8 cellular contexts compared by ENCODE assay signal in genomic region chr12:107903377-107904061, GRCh38.
A peak's percentile ranks its signal among the peaks of the same experiment; 100 is the strongest.
DNase-seq lines count a peak whose midpoint lies in the region; ATAC-seq lines count a peak whose summit lies in the region.

No MANE protein-coding gene starts in this region.

- no peak overlapping the region for H3K27ac Mint-ChIP-seq in CD4-positive, alpha-beta memory T cell
- no peak overlapping the region for H3K27ac Mint-ChIP-seq in activated naive CD4-positive, alpha-beta T cell treated with anti-CD3 and anti-CD28 coated beads, Interleukin-2, amount 50 U/mL, for 72 hours

- H3K9me3 Mint-ChIP-seq in CD4-positive, alpha-beta memory T cell = peaks cover 0 to 3% (median 0%) of the 10 kb centered on the region in 8 donors
- H3K9me3 Mint-ChIP-seq in activated naive CD4-positive, alpha-beta T cell treated with anti-CD3 and anti-CD28 coated beads, Interleukin-2, amount 50 U/mL, for 72 hours = no peaks in the 10 kb centered on the region

- H3K27me3 Mint-ChIP-seq in CD4-positive, alpha-beta memory T cell = peaks cover 34 to 56% of the 10 kb centered on the region in 2 donors

- H3K36me3 ChIP-seq in CD4-positive, alpha-beta memory T cell (ENCODE audit: insufficient read depth, low read length) = no peaks in the 10 kb centered on the region

- intact Hi-C loops in CD4-positive, alpha-beta memory T cell (cut with micrococcal nuclease) = no loop called here

- H3K4me1 Mint-ChIP-seq in CD4-positive, alpha-beta memory T cell = peaks cover 0 to 4% (median 3%) of the 10 kb centered on the region in 4 donors

- peaks cover 6% of the 10 kb centered on the region for H3K4me1 ChIP-seq in CD4-positive, alpha-beta memory T cell (ENCODE audit: insufficient read depth, low read length)

- CTCF ChIA-PET in CD4-positive, alpha-beta memory T cell (lab: Charles Lee; ENCODE audit: partially characterized antibody) = no interaction called here

- no peak overlapping the region for H3K27ac ChIP-seq in CD4-positive, alpha-beta memory T cell (ENCODE audit: low read depth, low read length)

- H3K9me3 ChIP-seq in CD4-positive, alpha-beta memory T cell (ENCODE audit: control insufficient read depth in 1 of 2, low read length in 2 of 2) = no peaks in the 10 kb centered on the region
- no peaks in the 10 kb centered on the region for H3K9me3 ChIP-seq in iPS-18c (ENCODE audit: control insufficient read depth, insufficient read depth, low read length)

- peaks cover 15% of the 10 kb centered on the region for H3K27me3 ChIP-seq in CD4-positive, alpha-beta memory T cell (ENCODE audit: insufficient read depth, low read length)

- POLR2A ChIA-PET in CD4-positive, alpha-beta memory T cell (lab: Charles Lee; ENCODE audit: partially characterized antibody) = no interaction called here

- H3K36me3 Mint-ChIP-seq in CD4-positive, alpha-beta memory T cell = no peaks in the 10 kb centered on the region
- H3K36me3 Mint-ChIP-seq in activated naive CD4-positive, alpha-beta T cell treated with anti-CD3 and anti-CD28 coated beads, Interleukin-2, amount 50 U/mL, for 72 hours = no peaks in the 10 kb centered on the region

- H3K4me3 ChIP-seq in CD4-positive, alpha-beta memory T cell (ENCODE audit: low read length in 2 of 2) = no peak overlapping the region
- peak overlapping the region; percentile 79 for H3K4me3 ChIP-seq in iPS-18c (ENCODE audit: insufficient read depth, low read depth, low read length)

- DNase-seq in CD4-positive, alpha-beta memory T cell = no peak
- DNase-seq in NCI-H446 treated with DMSO at 0.1 percent for 48 hours (lab: John Stamatoyannopoulos, UW) (peak; percentile 45), middle frontal gyrus (ENCODE audit: extremely low spot score, low spot score) (no peak)
- DNase-seq in activated naive CD4-positive, alpha-beta T cell treated with anti-CD3 and anti-CD28 coated beads, Interleukin-2, amount 50 U/mL, for 72 hours (ENCODE audit: low spot score in 2 of 2) = peak in 1 of 2 donors; percentile 73
- peak; percentile 33 to 81 for DNase-seq in stimulated activated CD4-positive, alpha-beta T cell treated with anti-CD3 and anti-CD28 coated beads, Interleukin-2, amount 100 ng/mL, for 24 hours

- H3K4me3 Mint-ChIP-seq in CD4-positive, alpha-beta memory T cell = peak overlapping the region; percentile 57 to 77 (median 68)

- ATAC-seq in GM18870 (IDR thresholded peaks at IDR 0.05; ENCODE audit: unreplicated experiment) (peak; percentile 67), HG03039 (IDR thresholded peaks at IDR 0.05; ENCODE audit: unreplicated experiment) (peak; percentile 97)
- peak; percentile 76 to 96 for ATAC-seq in activated naive CD4-positive, alpha-beta T cell treated with anti-CD3 and anti-CD28 coated beads, Interleukin-2, amount 50 U/mL, for 72 hours

Comparison
In these comparisons a context has a peak if more than half of its experiments do, and no peak if none do; other contexts are left out.
1. DNase-seq: peak in NCI-H446 treated with DMSO at 0.1 percent for 48 hours (single experiment) and stimulated activated CD4-positive, alpha-beta T cell treated with anti-CD3 and anti-CD28 coated beads, Interleukin-2, amount 100 ng/mL, for 24 hours (2 of 2); none in CD4-positive, alpha-beta memory T cell (0 of 5) and middle frontal gyrus (single experiment).
2. Peak in every context shown above with its lines, with median percentiles within 50 percentile points of each other: ATAC-seq.